In genomic region chr6:26336355-26337198, GRCh38 we compare ENCODE assay signal across 11 cellular contexts. TPM values are rescaled to one million over a fixed set of nuclear protein-coding genes. Genes with fewer than 3 reads are reported as not detected.
A peak's percentile ranks its signal among the peaks of the same experiment; 100 is the strongest.
DNase-seq lines count a peak whose midpoint lies in the region; ATAC-seq and TF ChIP-seq lines count a peak whose summit lies in the region.
"Had no signal": no experiment of that assay in that cellular context is flagged by ENCODE, and none has a peak within 500 bp of the region (broad histone marks: within the 10 kb centered on the region; RNA-seq: fewer than 3 reads in every experiment).

No MANE protein-coding gene starts in this region.

- intact Hi-C loops in sciatic nerve (cut with DNase I) = loop anchor here (5.0 kb wide), 1 partner anchor 1326 kb away; no protein-coding TSS in a partner anchor

- no peak for ATAC-seq in HG02840 (IDR thresholded peaks at IDR 0.05; ENCODE audit: low FRiP score, unreplicated experiment)
- no peak for ATAC-seq in sciatic nerve

- H3K4me3 ChIP-seq in SJSA1 (no peak overlapping the region), fibroblast of mammary gland (ENCODE audit: control insufficient read depth, low read depth, low read length) (no peak overlapping the region)

- H3K27ac ChIP-seq in SJSA1 = peak overlapping the region; percentile 65

- DNase-seq in AG20443 (ENCODE audit: low spot score) = peak; percentile 73
- DNase-seq in HFFc6 = peak; percentile 70
- DNase-seq in SJSA1 (ENCODE audit: low read depth in 1 of 2, low spot score in 2 of 2) = peak in 1 of 2 experiments; percentile 58
- peak; percentile 76 for DNase-seq in fibroblast of mammary gland (ENCODE audit: low read depth)
- no peak for DNase-seq in SHP77 (lab: John Stamatoyannopoulos, UW)
- DNase-seq in sciatic nerve (ENCODE audit: low spot score) = no peak
- DNase-seq in NCI-H1105 (lab: John Stamatoyannopoulos, UW) = no peak
- DNase-seq: activated CD8-positive, alpha-beta memory T cell treated with anti-CD3 and anti-CD28 coated beads for 24 hours; NCI-H2107 had no signal

- peaks cover 2% of the 10 kb centered on the region for H3K27me3 ChIP-seq in SJSA1 (replicated peaks)

- peaks cover 37% of the 10 kb centered on the region for H3K4me1 ChIP-seq in SJSA1 (replicated peaks)

- no peaks in the 10 kb centered on the region for H3K27me3 Mint-ChIP-seq in HFFc6 (ENCODE audit: insufficient read depth)

- H3K36me3 Mint-ChIP-seq in HFFc6 (ENCODE audit: low read depth) = no peaks in the 10 kb centered on the region
- H3K36me3 Mint-ChIP-seq: mesothelial cell of epicardium had no signal

- no peaks in the 10 kb centered on the region for H3K36me3 ChIP-seq in SJSA1

- H3K27ac Mint-ChIP-seq in HFFc6 = peak overlapping the region; percentile 72
- H3K27ac Mint-ChIP-seq: mesothelial cell of epicardium had no signal

- peak overlapping the region; percentile 56 for H3K4me3 Mint-ChIP-seq in HFFc6
- H3K4me3 Mint-ChIP-seq: mesothelial cell of epicardium had no signal

- H3K4me1 Mint-ChIP-seq in HFFc6 (ENCODE audit: low read depth) = peaks cover 61% of the 10 kb centered on the region

- no peaks in the 10 kb centered on the region for H3K9me3 Mint-ChIP-seq in HFFc6
- H3K9me3 Mint-ChIP-seq: mesothelial cell of epicardium had no signal

- H3K9me3 ChIP-seq in SJSA1 (replicated peaks) = no peaks in the 10 kb centered on the region

- TF ChIP-seq CTCF in HFFc6 (IDR thresholded peaks at IDR 0.05) (no peak), fibroblast of mammary gland (conservative IDR thresholded peaks at IDR 0.05; ENCODE audit: control insufficient read depth, insufficient read depth, low read depth, low read length) (no peak)

RNA-seq across cellular contexts. Expression of gene BTN3A2, which starts 28.4 kb away (rescaled TPM):
- total RNA-seq in HFFc6 (2021; fragmentation: NEBNext Ultra II Directional; extraction: Animal tissue kit (Norgen Biotek cat#: 25700)) = 10 to 100 TPM; 16.4 to 27.5 (median 24.9) TPM
- 46.4 and 57.7 TPM in 2 replicates for total RNA-seq in SJSA1 (2014; rRNA removed; shearing (Covaris generic))
- 35.8 TPM for total RNA-seq in sciatic nerve

RNA-seq across cellular contexts. Expression of gene BTN2A2, which starts 46.3 kb away (rescaled TPM):
- total RNA-seq in HFFc6 (2021; fragmentation: NEBNext Ultra II Directional; extraction: Animal tissue kit (Norgen Biotek cat#: 25700)) = 10 to 100 TPM in 4 of 6 experiments, 1 to 10 TPM in 2; 9.1 to 11.9 (median 10.5) TPM
- total RNA-seq in SJSA1 (2014; rRNA removed; shearing (Covaris generic)) = 17.4 and 20.0 TPM in 2 replicates
- 12.5 TPM for total RNA-seq in sciatic nerve

Comparison
In these comparisons a context has a peak if more than half of its experiments do, and no peak if none do; other contexts are left out.
1. DNase-seq: peak in AG20443 (single experiment), HFFc6 (single experiment) and fibroblast of mammary gland (single experiment); none in SHP77 (0 of 2), sciatic nerve (single experiment) and NCI-H1105 (single experiment).